Comparison of ENCODE assay signal across 23 cellular contexts in genomic region chr19:1654178-1654792, GRCh38. TPM values are rescaled to one million over a fixed set of nuclear protein-coding genes. Genes with fewer than 3 reads are reported as not detected.
DNase-seq lines count a peak whose midpoint lies in the region; ATAC-seq, FAIRE-seq and TF ChIP-seq lines count a peak whose summit lies in the region.
"Had no signal": no experiment of that assay in that cellular context is flagged by ENCODE, and none has a peak within 500 bp of the region (broad histone marks: within the 10 kb centered on the region; RNA-seq: fewer than 3 reads in every experiment).

No MANE protein-coding gene starts in this region.

- no peak overlapping the region for H3K4me2 ChIP-seq in GM23338

- CTCF ChIA-PET in activated CD4-positive, alpha-beta memory T cell treated with anti-CD3 and anti-CD28 coated beads, Interleukin-2, amount 10 ng/mL, durations not matched to agents 7 days and 5 days (lab: Charles Lee): interaction anchor here (0.7 kb wide), 1 partner anchor 222 kb away, joined by 3 read pairs; no protein-coding TSS in a partner anchor
- CTCF ChIA-PET in activated CD4-positive, alpha-beta memory T cell treated with anti-CD3 and anti-CD28 coated beads for 36 hours (lab: Charles Lee): interaction anchor here (0.7 to 6.5 kb wide), 3 partner anchors 17 to 175 kb away, joined by 3 to 32 read pairs (median 6); no protein-coding TSS in a partner anchor

- H3K4me1 Mint-ChIP-seq in activated CD4-positive, alpha-beta memory T cell treated with anti-CD3 and anti-CD28 coated beads, Interleukin-2, amount 10 ng/mL, durations not matched to agents 7 days and 5 days: peaks cover 20% of the 10 kb centered on the region
- peaks cover 21% of the 10 kb centered on the region for H3K4me1 Mint-ChIP-seq in activated CD4-positive, alpha-beta memory T cell treated with anti-CD3 and anti-CD28 coated beads for 36 hours (ENCODE audit: low read depth)
- peaks cover 9% of the 10 kb centered on the region; the same call in 2 of the 3 replicates for H3K4me1 Mint-ChIP-seq in GM23338
- H3K4me1 Mint-ChIP-seq in activated T-helper 2 cell treated with anti-CD3 and anti-CD28 coated beads, Interferon-gamma antibody, Interleukin-2, Interleukin-4, amounts not matched to agents 10 μg/mL and 5 μg/mL and 100 μg/mL, durations not matched to agents 14 hours and 24 hours and 36 hours (ENCODE audit: low read depth): peaks cover 11% of the 10 kb centered on the region
- peaks cover 11% of the 10 kb centered on the region for H3K4me1 Mint-ChIP-seq in neural crest cell

- peaks cover 10% of the 10 kb centered on the region for H3K4me1 ChIP-seq in GM23338 (ENCODE audit: insufficient read depth)

- H3K4me3 Mint-ChIP-seq in activated CD4-positive, alpha-beta memory T cell treated with anti-CD3 and anti-CD28 coated beads, Interleukin-2, amount 10 ng/mL, durations not matched to agents 7 days and 5 days: peak overlapping the region; percentile 17
- no peak overlapping the region for H3K4me3 Mint-ChIP-seq in activated CD4-positive, alpha-beta memory T cell treated with anti-CD3 and anti-CD28 coated beads for 36 hours
- H3K4me3 Mint-ChIP-seq in GM23338 (peak overlapping the region; percentile 30; the same call in 1 of the 3 replicates), neural crest cell (no peak overlapping the region)
- no peak overlapping the region for H3K4me3 Mint-ChIP-seq in activated T-helper 2 cell treated with anti-CD3 and anti-CD28 coated beads, Interferon-gamma antibody, Interleukin-2, Interleukin-4, amounts not matched to agents 10 μg/mL and 5 μg/mL and 100 μg/mL, durations not matched to agents 14 hours and 24 hours and 36 hours (ENCODE audit: low read depth)

- H3F3A ChIP-seq in GM23338 (replicated peaks; ENCODE audit: low read depth): peaks cover 6% of the 10 kb centered on the region; the same call in 1 of the 2 replicates

- no peaks in the 10 kb centered on the region for H3K9me2 ChIP-seq in GM23338 (ENCODE audit: insufficient read depth)

- TF ChIP-seq POLR2A in GM12891 (IDR thresholded peaks at IDR 0.05; ENCODE audit: low read depth, low read length): no peak

- TF ChIP-seq CTCF in GM23338 (conservative IDR thresholded peaks at IDR 0.05; ENCODE audit: low read depth in 2 of 2): no peak
- TF ChIP-seq CTCF in neural crest cell (conservative IDR thresholded peaks at IDR 0.05): no peak

- intact Hi-C loops in activated CD4-positive, alpha-beta memory T cell treated with anti-CD3 and anti-CD28 coated beads for 36 hours (cut with micrococcal nuclease): loop anchor here (5.0 kb wide), 1 partner anchor 62 kb away; the partner anchor contains the start of gene MBD3
- intact Hi-C loops in activated T-helper 2 cell treated with anti-CD3 and anti-CD28 coated beads, Interferon-gamma antibody, Interleukin-2, Interleukin-4, amounts not matched to agents 10 μg/mL and 5 μg/mL and 100 μg/mL, durations not matched to agents 14 hours and 24 hours and 36 hours (cut with micrococcal nuclease): loop anchor here (5.0 kb wide), 1 partner anchor 62 kb away; the partner anchor contains the start of gene MBD3

- H3K36me3 Mint-ChIP-seq in activated CD4-positive, alpha-beta memory T cell treated with anti-CD3 and anti-CD28 coated beads, Interleukin-2, amount 10 ng/mL, durations not matched to agents 7 days and 5 days (ENCODE audit: low read depth): no peaks in the 10 kb centered on the region
- peaks cover 3% of the 10 kb centered on the region for H3K36me3 Mint-ChIP-seq in activated CD4-positive, alpha-beta memory T cell treated with anti-CD3 and anti-CD28 coated beads for 36 hours
- H3K36me3 Mint-ChIP-seq in GM23338 (ENCODE audit: low read depth) (peaks cover 17% of the 10 kb centered on the region), neural crest cell (ENCODE audit: low read depth) (peaks cover 2% of the 10 kb centered on the region)
- peaks cover 13% of the 10 kb centered on the region for H3K36me3 Mint-ChIP-seq in activated T-helper 2 cell treated with anti-CD3 and anti-CD28 coated beads, Interferon-gamma antibody, Interleukin-2, Interleukin-4, amounts not matched to agents 10 μg/mL and 5 μg/mL and 100 μg/mL, durations not matched to agents 14 hours and 24 hours and 36 hours (ENCODE audit: low read depth)

- ATAC-seq in GM23338 (no peak), esophagus mucosa (no peak)

- H2AFZ ChIP-seq in GM23338: no peak overlapping the region

- no peaks in the 10 kb centered on the region for H3K27me3 ChIP-seq in GM23338 (ENCODE audit: insufficient read depth)
- H3K27me3 ChIP-seq: brain microvascular endothelial cell had no signal

- peaks cover 2% of the 10 kb centered on the region for H3K27me3 Mint-ChIP-seq in activated CD4-positive, alpha-beta memory T cell treated with anti-CD3 and anti-CD28 coated beads, Interleukin-2, amount 10 ng/mL, durations not matched to agents 7 days and 5 days
- peaks cover 3% of the 10 kb centered on the region for H3K27me3 Mint-ChIP-seq in activated CD4-positive, alpha-beta memory T cell treated with anti-CD3 and anti-CD28 coated beads for 36 hours
- H3K27me3 Mint-ChIP-seq in GM23338 (ENCODE audit: insufficient read depth, low read depth, poor library complexity) (peaks cover 28% of the 10 kb centered on the region), neural crest cell (ENCODE audit: low read depth) (peaks cover 13% of the 10 kb centered on the region)
- no peaks in the 10 kb centered on the region for H3K27me3 Mint-ChIP-seq in activated T-helper 2 cell treated with anti-CD3 and anti-CD28 coated beads, Interferon-gamma antibody, Interleukin-2, Interleukin-4, amounts not matched to agents 10 μg/mL and 5 μg/mL and 100 μg/mL, durations not matched to agents 14 hours and 24 hours and 36 hours (ENCODE audit: low read depth)

- no peak overlapping the region for H3K4me3 ChIP-seq in GM23338

- H3K27ac Mint-ChIP-seq in activated CD4-positive, alpha-beta memory T cell treated with anti-CD3 and anti-CD28 coated beads, Interleukin-2, amount 10 ng/mL, durations not matched to agents 7 days and 5 days: no peak overlapping the region
- H3K27ac Mint-ChIP-seq in activated CD4-positive, alpha-beta memory T cell treated with anti-CD3 and anti-CD28 coated beads for 36 hours: no peak overlapping the region
- H3K27ac Mint-ChIP-seq in GM23338: no peak overlapping the region
- peak overlapping the region; percentile 12 for H3K27ac Mint-ChIP-seq in activated T-helper 2 cell treated with anti-CD3 and anti-CD28 coated beads, Interferon-gamma antibody, Interleukin-2, Interleukin-4, amounts not matched to agents 10 μg/mL and 5 μg/mL and 100 μg/mL, durations not matched to agents 14 hours and 24 hours and 36 hours
- H3K27ac Mint-ChIP-seq in neural crest cell (ENCODE audit: unreplicated experiment): peak overlapping the region; percentile 27

- no peaks in the 10 kb centered on the region; the same call in 1 of the 2 replicates for H4K20me1 ChIP-seq in GM23338 (replicated peaks; ENCODE audit: insufficient read depth)

- FAIRE-seq in GM12891 (lab: Jason Lieb, UNC): no peak
- no peak for FAIRE-seq in HTR-8/SVneo (lab: Jason Lieb, UNC)

- no peaks in the 10 kb centered on the region for H3K9me3 Mint-ChIP-seq in activated CD4-positive, alpha-beta memory T cell treated with anti-CD3 and anti-CD28 coated beads, Interleukin-2, amount 10 ng/mL, durations not matched to agents 7 days and 5 days
- no peaks in the 10 kb centered on the region for H3K9me3 Mint-ChIP-seq in activated CD4-positive, alpha-beta memory T cell treated with anti-CD3 and anti-CD28 coated beads for 36 hours
- H3K9me3 Mint-ChIP-seq in GM23338: peaks cover 5% of the 10 kb centered on the region
- H3K9me3 Mint-ChIP-seq in activated T-helper 2 cell treated with anti-CD3 and anti-CD28 coated beads, Interferon-gamma antibody, Interleukin-2, Interleukin-4, amounts not matched to agents 10 μg/mL and 5 μg/mL and 100 μg/mL, durations not matched to agents 14 hours and 24 hours and 36 hours: no peaks in the 10 kb centered on the region
- H3K9me3 Mint-ChIP-seq in neural crest cell: no peaks in the 10 kb centered on the region

- H3K36me3 ChIP-seq in GM23338 (ENCODE audit: insufficient read depth): peaks cover 7% of the 10 kb centered on the region; the same call in 1 of the 2 replicates
- H3K36me3 ChIP-seq: neutrophil, transverse colon had no signal

- POLR2A ChIA-PET in activated CD4-positive, alpha-beta memory T cell treated with anti-CD3 and anti-CD28 coated beads, Interleukin-2, amount 10 ng/mL, durations not matched to agents 7 days and 5 days (lab: Charles Lee): no interaction called here
- POLR2A ChIA-PET in activated CD4-positive, alpha-beta memory T cell treated with anti-CD3 and anti-CD28 coated beads for 36 hours (lab: Charles Lee): interaction anchor here (0.6 kb wide), 1 partner anchor 46 kb away, joined by 3 read pairs; no protein-coding TSS in a partner anchor

- peaks cover 22% of the 10 kb centered on the region for H3K79me2 ChIP-seq in GM23338 (replicated peaks; ENCODE audit: insufficient read depth)

- no peak overlapping the region for H3K27ac ChIP-seq in GM23338 (ENCODE audit: low read depth)
- H3K27ac ChIP-seq: brain microvascular endothelial cell, epithelial cell of prostate, KMS-11, neutrophil had no signal

- no peak for DNase-seq in activated CD4-positive, alpha-beta memory T cell treated with anti-CD3 and anti-CD28 coated beads, Interleukin-2, amount 10 ng/mL, durations not matched to agents 7 days and 5 days
- no peak for DNase-seq in activated CD4-positive, alpha-beta memory T cell treated with anti-CD3 and anti-CD28 coated beads for 36 hours
- DNase-seq in GM23338 (ENCODE audit: low spot score): no peak
- DNase-seq in activated T-helper 2 cell treated with anti-CD3 and anti-CD28 coated beads, Interferon-gamma antibody, Interleukin-2, Interleukin-4, amounts not matched to agents 10 μg/mL and 5 μg/mL and 100 μg/mL, durations not matched to agents 14 hours and 24 hours and 36 hours (ENCODE audit: low spot score): no peak
- no peak for DNase-seq in neural crest cell (ENCODE audit: low read depth, low spot score)
- DNase-seq in GM12891 (ENCODE audit: insufficient read length, low spot score): no peak
- DNase-seq in HTR-8/SVneo (ENCODE audit: insufficient read length, low spot score): no peak
- DNase-seq: activated naive CD4-positive, alpha-beta T cell treated with anti-CD3 and anti-CD28 coated beads, Interleukin-2, amount 50 U/mL, for 16 hours; brain microvascular endothelial cell; cortex of kidney; EL; foreskin melanocyte; midbrain; NCI-H2081; NCI-H510A treated with DMSO at 0.1 percent for 48 hours; retina; stimulated activated CD4-positive, alpha-beta T cell treated with anti-CD3 and anti-CD28 coated beads, Interleukin-15, amount 100 ng/mL, for 24 hours; stimulated activated naive CD4-positive, alpha-beta T cell treated with Interleukin-2 at 50 U/mL for 16 hours; transverse colon had no signal

RNA-seq across cellular contexts. Expression of gene TCF3, which starts 1.9 kb away (rescaled TPM):
- 10 to 100 TPM; 67.3 to 71.2 TPM for total RNA-seq in activated CD4-positive, alpha-beta memory T cell treated with anti-CD3 and anti-CD28 coated beads, Interleukin-2, amount 10 ng/mL, durations not matched to agents 7 days and 5 days
- 10 to 100 TPM; 88.9 to 95.5 TPM for total RNA-seq in activated CD4-positive, alpha-beta memory T cell treated with anti-CD3 and anti-CD28 coated beads for 36 hours
- total RNA-seq in GM23338 (2014; rRNA removed; shearing (Covaris generic)): 250 and 383 TPM in 2 replicates
- 166 and 186 TPM in 2 replicates for polyA plus RNA-seq in GM23338 (2016; fragmentation: Nextera tagmentation; extraction: Ambion mirVana)
- total RNA-seq in activated T-helper 2 cell treated with anti-CD3 and anti-CD28 coated beads, Interferon-gamma antibody, Interleukin-2, Interleukin-4, amounts not matched to agents 10 μg/mL and 5 μg/mL and 100 μg/mL, durations not matched to agents 14 hours and 24 hours and 36 hours: 153 and 173 TPM in 2 replicates
- total RNA-seq in neural crest cell (348 and 354 TPM in 2 replicates), esophagus mucosa (39.5 TPM)
- polyA plus RNA-seq in GM12891 (2012; ENCODE audit: low read depth, missing spikeins): 146 TPM

RNA-seq across cellular contexts. Expression of gene UQCR11, which starts 49.0 kb away (rescaled TPM):
- total RNA-seq in activated CD4-positive, alpha-beta memory T cell treated with anti-CD3 and anti-CD28 coated beads, Interleukin-2, amount 10 ng/mL, durations not matched to agents 7 days and 5 days: 100 to 1,000 TPM; 177 to 191 TPM
- 100 to 1,000 TPM; 266 to 277 TPM for total RNA-seq in activated CD4-positive, alpha-beta memory T cell treated with anti-CD3 and anti-CD28 coated beads for 36 hours
- total RNA-seq in GM23338 (2014; rRNA removed; shearing (Covaris generic)): 35.3 and 46.4 TPM in 2 replicates
- 413 and 414 TPM in 2 replicates for polyA plus RNA-seq in GM23338 (2016; fragmentation: Nextera tagmentation; extraction: Ambion mirVana)
- 163 and 184 TPM in 2 replicates for total RNA-seq in activated T-helper 2 cell treated with anti-CD3 and anti-CD28 coated beads, Interferon-gamma antibody, Interleukin-2, Interleukin-4, amounts not matched to agents 10 μg/mL and 5 μg/mL and 100 μg/mL, durations not matched to agents 14 hours and 24 hours and 36 hours
- total RNA-seq in neural crest cell: 149 and 165 TPM in 2 replicates
- 202 TPM for polyA plus RNA-seq in GM12891 (2012; ENCODE audit: low read depth, missing spikeins)
- 225 TPM for total RNA-seq in esophagus mucosa

Comparison
In these comparisons a context has a peak if more than half of its experiments do, and no peak if none do; other contexts are left out.
1. H3K4me3 Mint-ChIP-seq: peak in activated CD4-positive, alpha-beta memory T cell treated with anti-CD3 and anti-CD28 coated beads, Interleukin-2, amount 10 ng/mL, durations not matched to agents 7 days and 5 days (single experiment) and GM23338 (single experiment); none in activated CD4-positive, alpha-beta memory T cell treated with anti-CD3 and anti-CD28 coated beads for 36 hours (single experiment), activated T-helper 2 cell treated with anti-CD3 and anti-CD28 coated beads, Interferon-gamma antibody, Interleukin-2, Interleukin-4, amounts not matched to agents 10 μg/mL and 5 μg/mL and 100 μg/mL, durations not matched to agents 14 hours and 24 hours and 36 hours (single experiment) and neural crest cell (single experiment).
2. H3K27ac Mint-ChIP-seq: peak in activated T-helper 2 cell treated with anti-CD3 and anti-CD28 coated beads, Interferon-gamma antibody, Interleukin-2, Interleukin-4, amounts not matched to agents 10 μg/mL and 5 μg/mL and 100 μg/mL, durations not matched to agents 14 hours and 24 hours and 36 hours (single experiment) and neural crest cell (single experiment); none in activated CD4-positive, alpha-beta memory T cell treated with anti-CD3 and anti-CD28 coated beads, Interleukin-2, amount 10 ng/mL, durations not matched to agents 7 days and 5 days (single experiment), activated CD4-positive, alpha-beta memory T cell treated with anti-CD3 and anti-CD28 coated beads for 36 hours (single experiment) and GM23338 (single experiment).